In genomic region chr17:46772013-46772878, GRCh38 we compare ENCODE assay signal across 1 cellular context.
TF ChIP-seq lines count a peak whose summit lies in the region.

No MANE protein-coding gene starts in this region.

TF ChIP-seq in endothelial cell of umbilical vein, 7 proteins besides CTCF, POLR2A, EP300 and RAD21 (continued from another document):
- TF ChIP-seq MAX (IDR thresholded peaks at IDR 0.05; ENCODE audit: insufficient read depth, insufficient read length) (no peak), EZH2 (IDR thresholded peaks at IDR 0.05; ENCODE audit: borderline replicate concordance, low read depth, low read length, severe bottlenecking) (no peak), MYC (IDR thresholded peaks at IDR 0.05; ENCODE audit: low read depth, low read length) (no peak)
TF ChIP-seq in endothelial cell of umbilical vein: peak in this region for 0.
